2 cellular contexts compared by ENCODE assay signal in genomic region chr1:219991511-219991810, GRCh38.
TF ChIP-seq lines count a peak whose summit lies in the region.

No MANE protein-coding gene starts in this region.

TF ChIP-seq in liver, 16 proteins besides CTCF, POLR2A, EP300 and RAD21 (continued from another document):
- TF ChIP-seq MAX (IDR thresholded peaks at IDR 0.05), result no peak
- no peak for TF ChIP-seq FOXA1 (IDR thresholded peaks at IDR 0.05)
- no peak for TF ChIP-seq ZBTB33 (IDR thresholded peaks at IDR 0.05)

TF ChIP-seq in SK-N-SH treated with all-trans-retinoic acid at 6 μM for 48 hours, 23 proteins besides CTCF, POLR2A, EP300 and RAD21 (continued from another document):
- TF ChIP-seq ZNF565 (CRISPR knock-in tag; conservative IDR thresholded peaks at IDR 0.05; ENCODE audit: low read depth) (no peak), ZNF8 (CRISPR knock-in tag; IDR thresholded peaks at IDR 0.05) (no peak), ZC3H10 (CRISPR knock-in tag; IDR thresholded peaks at IDR 0.05) (no peak), ARNTL (CRISPR knock-in tag; IDR thresholded peaks at IDR 0.05; ENCODE audit: borderline replicate concordance, low read depth) (no peak)
TF ChIP-seq in SK-N-SH treated with all-trans-retinoic acid at 6 μM for 48 hours: peak in this region for 0.
